In genomic region chr1:86912501-86912900, GRCh38 we compare ENCODE assay signal across 9 cellular contexts. TPM values are rescaled to one million over a fixed set of nuclear protein-coding genes. Genes with fewer than 3 reads are reported as not detected.
DNase-seq lines count a peak whose midpoint lies in the region; ATAC-seq and TF ChIP-seq lines count a peak whose summit lies in the region.
"Had no signal": no experiment of that assay in that cellular context is flagged by ENCODE, and none has a peak within 500 bp of the region (broad histone marks: within the 10 kb centered on the region; RNA-seq: fewer than 3 reads in every experiment).

No MANE protein-coding gene starts in this region.

- H3K9me3 ChIP-seq in CD4-positive, CD25-positive, alpha-beta regulatory T cell (ENCODE audit: control insufficient read depth in 2 of 2, low read length in 2 of 2), result no peaks in the 10 kb centered on the region
- H3K9me3 ChIP-seq in HUES6 (ENCODE audit: control insufficient read depth, insufficient read depth, low read depth, low read length), result no peaks in the 10 kb centered on the region
- H3K9me3 ChIP-seq in colonic mucosa, result no peaks in the 10 kb centered on the region
- H3K9me3 ChIP-seq in mucosa of stomach (ENCODE audit: control insufficient read depth, low read length), result no peaks in the 10 kb centered on the region

- intact Hi-C loops in colonic mucosa (cut with DNase I), result no loop called here

- H3K9ac ChIP-seq in HUES6 (ENCODE audit: low read length), result peak overlapping the region; percentile 95
- H3K9ac ChIP-seq in colonic mucosa (ENCODE audit: low read depth in 2 of 2, low read length in 2 of 2), result peak overlapping the region in 1 of 2 donors; percentile 82
- peak overlapping the region; percentile 77 for H3K9ac ChIP-seq in mucosa of stomach (ENCODE audit: low read length)

- H3K27me3 Mint-ChIP-seq in CD4-positive, CD25-positive, alpha-beta regulatory T cell, result peaks cover 4% of the 10 kb centered on the region
- H3K27me3 Mint-ChIP-seq in nephron progenitor cell (ENCODE audit: low read depth, poor library complexity), result no peaks in the 10 kb centered on the region
- H3K27me3 Mint-ChIP-seq: activated B cell treated with CpG ODN at 0.5 μM for 24 hours had no signal

- H3K4me1 Mint-ChIP-seq in CD4-positive, CD25-positive, alpha-beta regulatory T cell, result peaks cover 26 to 58% (median 45%) of the 10 kb centered on the region in 4 donors
- peaks cover 23% of the 10 kb centered on the region for H3K4me1 Mint-ChIP-seq in nephron progenitor cell

- DNase-seq in CD4-positive, CD25-positive, alpha-beta regulatory T cell, result no peak
- DNase-seq in colonic mucosa (no peak), nephron progenitor cell (no peak)
- DNase-seq: activated B cell treated with CpG ODN at 0.5 μM for 24 hours had no signal

- H3K27ac ChIP-seq in CD4-positive, CD25-positive, alpha-beta regulatory T cell (ENCODE audit: insufficient read depth, low read length, poor library complexity, severe bottlenecking), result no peak overlapping the region
- H3K27ac ChIP-seq in HUES6 (ENCODE audit: low read depth, low read length), result no peak overlapping the region
- H3K27ac ChIP-seq in colonic mucosa, result no peak overlapping the region

- no peak for ATAC-seq in CD4-positive, CD25-positive, alpha-beta regulatory T cell (ENCODE audit: low read depth in 2 of 2)
- ATAC-seq in HG03571 (IDR thresholded peaks at IDR 0.05; ENCODE audit: unreplicated experiment), result no peak
- no peak for ATAC-seq in GM19328 (IDR thresholded peaks at IDR 0.05; ENCODE audit: unreplicated experiment)
- ATAC-seq in HG02973 (IDR thresholded peaks at IDR 0.05; ENCODE audit: unreplicated experiment), result no peak

- H3K36me3 Mint-ChIP-seq in CD4-positive, CD25-positive, alpha-beta regulatory T cell, result peaks cover 27% of the 10 kb centered on the region
- H3K36me3 Mint-ChIP-seq in nephron progenitor cell (ENCODE audit: low read depth), result peaks cover 1% of the 10 kb centered on the region

- peak overlapping the region; percentile 98 for H3K4me3 ChIP-seq in CD4-positive, CD25-positive, alpha-beta regulatory T cell (ENCODE audit: low read depth, low read length)
- H3K4me3 ChIP-seq in HUES6 (ENCODE audit: low read depth, low read length) (peak overlapping the region; percentile 94), colonic mucosa (peak overlapping the region; percentile 55), mucosa of stomach (ENCODE audit: low read length) (no peak overlapping the region)

- H3K36me3 ChIP-seq in CD4-positive, CD25-positive, alpha-beta regulatory T cell (ENCODE audit: control insufficient read depth, insufficient read depth, low read length), result peaks cover 12% of the 10 kb centered on the region
- peaks cover 24% of the 10 kb centered on the region for H3K36me3 ChIP-seq in HUES6 (ENCODE audit: control insufficient read depth, insufficient read depth, low read length)
- no peaks in the 10 kb centered on the region for H3K36me3 ChIP-seq in colonic mucosa
- H3K36me3 ChIP-seq in mucosa of stomach (ENCODE audit: control insufficient read depth, insufficient read depth, low read length), result no peaks in the 10 kb centered on the region

- no peaks in the 10 kb centered on the region for H3K9me3 Mint-ChIP-seq in CD4-positive, CD25-positive, alpha-beta regulatory T cell
- H3K9me3 Mint-ChIP-seq in nephron progenitor cell, result no peaks in the 10 kb centered on the region
- H3K9me3 Mint-ChIP-seq: activated B cell treated with CpG ODN at 0.5 μM for 24 hours had no signal

- H3K4me1 ChIP-seq in CD4-positive, CD25-positive, alpha-beta regulatory T cell (ENCODE audit: control insufficient read depth, insufficient read depth, low read length, poor library complexity, severe bottlenecking), result peaks cover 43% of the 10 kb centered on the region
- H3K4me1 ChIP-seq in HUES6 (ENCODE audit: control insufficient read depth, insufficient read depth, low read length), result peaks cover 9% of the 10 kb centered on the region; the same call in 1 of the 2 replicates
- H3K4me1 ChIP-seq in colonic mucosa, result no peaks in the 10 kb centered on the region
- H3K4me1 ChIP-seq in mucosa of stomach (ENCODE audit: control insufficient read depth, insufficient read depth, low read length), result peaks cover 9% of the 10 kb centered on the region

- no peaks in the 10 kb centered on the region for H3K27me3 ChIP-seq in CD4-positive, CD25-positive, alpha-beta regulatory T cell (ENCODE audit: control insufficient read depth, insufficient read depth, low read length)
- H3K27me3 ChIP-seq in HUES6 (ENCODE audit: control insufficient read depth, insufficient read depth, low read length), result no peaks in the 10 kb centered on the region
- H3K27me3 ChIP-seq in colonic mucosa, result no peaks in the 10 kb centered on the region
- H3K27me3 ChIP-seq in mucosa of stomach (ENCODE audit: control insufficient read depth, insufficient read depth, low read length), result no peaks in the 10 kb centered on the region

- peak overlapping the region in 2 of 3 donors; percentile 48 to 84 for H3K27ac Mint-ChIP-seq in CD4-positive, CD25-positive, alpha-beta regulatory T cell
- H3K27ac Mint-ChIP-seq in nephron progenitor cell, result no peak overlapping the region

- no peak overlapping the region for H3K4me3 Mint-ChIP-seq in CD4-positive, CD25-positive, alpha-beta regulatory T cell
- no peak overlapping the region for H3K4me3 Mint-ChIP-seq in nephron progenitor cell
- H3K4me3 Mint-ChIP-seq: activated B cell treated with CpG ODN at 0.5 μM for 24 hours had no signal

- TF ChIP-seq CTCF in colonic mucosa (IDR thresholded peaks at IDR 0.05), result no peak
- TF ChIP-seq CTCF in nephron progenitor cell (IDR thresholded peaks at IDR 0.05), result no peak

RNA-seq across cellular contexts. Expression of gene SELENOF, which starts 1.4 kb away (rescaled TPM):
- total RNA-seq in CD4-positive, CD25-positive, alpha-beta regulatory T cell, result 128 TPM
- polyA plus RNA-seq in CD4-positive, CD25-positive, alpha-beta regulatory T cell, result 100 to 1,000 TPM; 274 to 322 (median 304) TPM
- total RNA-seq in colonic mucosa, result 100 to 1,000 TPM; 207 to 215 TPM

RNA-seq across cellular contexts. Expression of gene HS2ST1, which starts 1.9 kb away (rescaled TPM):
- total RNA-seq in CD4-positive, CD25-positive, alpha-beta regulatory T cell, result 12.3 TPM
- polyA plus RNA-seq in CD4-positive, CD25-positive, alpha-beta regulatory T cell, result 1 to 10 TPM; 7.7 to 9.4 (median 7.9) TPM
- 10 to 100 TPM; 21.3 to 23.5 TPM for total RNA-seq in colonic mucosa
